In the genomic region with DNA sequence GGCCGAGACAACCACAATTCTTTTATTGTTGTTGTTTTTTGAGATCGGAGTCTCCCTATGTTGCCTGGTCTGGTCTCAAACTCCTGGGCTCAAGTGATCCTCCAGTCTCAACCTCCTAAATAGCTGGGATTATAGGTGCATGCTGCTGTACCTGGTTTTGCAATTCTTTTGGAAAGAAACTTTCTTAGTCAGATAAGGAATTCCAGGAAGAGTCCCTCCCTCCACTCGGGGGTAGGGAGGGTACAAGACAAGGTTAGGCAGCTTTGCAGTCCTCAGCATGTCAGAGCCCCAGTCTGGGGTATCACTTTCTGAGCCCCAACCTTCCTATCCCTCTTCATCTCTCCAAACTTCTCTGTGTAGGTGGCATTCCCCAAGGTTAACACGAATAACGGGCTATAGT, we compare ENCODE assay signal across 14 cellular contexts. TPM values are rescaled to one million over a fixed set of nuclear protein-coding genes. Genes with fewer than 3 reads are reported as not detected.
DNase-seq lines count a peak whose midpoint lies in the region; ATAC-seq and TF ChIP-seq lines count a peak whose summit lies in the region.
"Had no signal": no experiment of that assay in that cellular context is flagged by ENCODE, and none has a peak within 500 bp of the region (broad histone marks: within the 10 kb centered on the region; RNA-seq: fewer than 3 reads in every experiment).

No MANE protein-coding gene starts in this region.

- H3K4me3 Mint-ChIP-seq in activated T-cell treated with anti-CD3 and anti-CD28 coated beads, Interleukin-2, amount 50 U/mL, for 72 hours = no peak overlapping the region
- H3K4me3 Mint-ChIP-seq in activated CD4-positive, alpha-beta memory T cell treated with anti-CD3 and anti-CD28 coated beads, Interleukin-2, amount 10 ng/mL, durations not matched to agents 7 days and 5 days = no peak overlapping the region

- peak overlapping the region; percentile 26 for H3K27ac Mint-ChIP-seq in activated T-cell treated with anti-CD3 and anti-CD28 coated beads, Interleukin-2, amount 50 U/mL, for 72 hours
- peak overlapping the region; percentile 62 for H3K27ac Mint-ChIP-seq in activated CD4-positive, alpha-beta memory T cell treated with anti-CD3 and anti-CD28 coated beads, Interleukin-2, amount 10 ng/mL, durations not matched to agents 7 days and 5 days

- no peaks in the 10 kb centered on the region for H3K9me3 ChIP-seq in osteoblast (ENCODE audit: low read depth, low read length)
- H3K9me3 ChIP-seq in right atrium auricular region = no peaks in the 10 kb centered on the region
- H3K9me3 ChIP-seq: Peyer's patch had no signal

- no peaks in the 10 kb centered on the region for H3K79me2 ChIP-seq in osteoblast (ENCODE audit: insufficient read depth, low read length)

- no peaks in the 10 kb centered on the region for H4K20me1 ChIP-seq in osteoblast (ENCODE audit: insufficient read depth, low read length)

- H3K27me3 Mint-ChIP-seq in activated T-cell treated with anti-CD3 and anti-CD28 coated beads, Interleukin-2, amount 50 U/mL, for 72 hours (ENCODE audit: low read depth) = no peaks in the 10 kb centered on the region
- H3K27me3 Mint-ChIP-seq in activated CD4-positive, alpha-beta memory T cell treated with anti-CD3 and anti-CD28 coated beads, Interleukin-2, amount 10 ng/mL, durations not matched to agents 7 days and 5 days = no peaks in the 10 kb centered on the region

- no peak overlapping the region for H3K4me2 ChIP-seq in osteoblast (ENCODE audit: insufficient read depth, low read length)

- H3K27ac ChIP-seq in osteoblast (ENCODE audit: low read depth, low read length) (no peak overlapping the region), right atrium auricular region (no peak overlapping the region)
- H3K27ac ChIP-seq: Peyer's patch had no signal

- H3K27me3 ChIP-seq in H7 (ENCODE audit: control insufficient read depth, insufficient read depth, low read length) = no peaks in the 10 kb centered on the region
- no peaks in the 10 kb centered on the region for H3K27me3 ChIP-seq in osteoblast (ENCODE audit: insufficient read depth, low read length)
- no peaks in the 10 kb centered on the region for H3K27me3 ChIP-seq in right atrium auricular region
- H3K27me3 ChIP-seq: Peyer's patch had no signal

- peaks cover 6% of the 10 kb centered on the region for H3K4me1 ChIP-seq in osteoblast (ENCODE audit: insufficient read depth, low read length)
- no peaks in the 10 kb centered on the region for H3K4me1 ChIP-seq in right atrium auricular region

- CTCF ChIA-PET in activated CD4-positive, alpha-beta memory T cell treated with anti-CD3 and anti-CD28 coated beads, Interleukin-2, amount 10 ng/mL, durations not matched to agents 7 days and 5 days (lab: Charles Lee) = no interaction called here

- no peak for ATAC-seq in activated T-cell treated with anti-CD3 and anti-CD28 coated beads, Interleukin-2, amount 50 U/mL, for 72 hours (replicated peaks in 1 of 2)
- ATAC-seq: HepG2 had no signal

- peaks cover 92% of the 10 kb centered on the region for H3K4me1 Mint-ChIP-seq in activated T-cell treated with anti-CD3 and anti-CD28 coated beads, Interleukin-2, amount 50 U/mL, for 72 hours (ENCODE audit: low read depth)
- H3K4me1 Mint-ChIP-seq in activated CD4-positive, alpha-beta memory T cell treated with anti-CD3 and anti-CD28 coated beads, Interleukin-2, amount 10 ng/mL, durations not matched to agents 7 days and 5 days = peaks cover 87% of the 10 kb centered on the region

- H3K36me3 ChIP-seq in H7 (replicated peaks; ENCODE audit: control insufficient read depth, insufficient read depth, low read length) (no peaks in the 10 kb centered on the region), osteoblast (ENCODE audit: insufficient read depth, low read length) (no peaks in the 10 kb centered on the region), right atrium auricular region (no peaks in the 10 kb centered on the region)
- H3K36me3 ChIP-seq: Peyer's patch had no signal

- no peak overlapping the region for H3K4me3 ChIP-seq in H7 (ENCODE audit: insufficient read depth, low read depth, low read length)
- no peak overlapping the region for H3K4me3 ChIP-seq in osteoblast (ENCODE audit: insufficient read depth, low read length)
- no peak overlapping the region for H3K4me3 ChIP-seq in right atrium auricular region
- H3K4me3 ChIP-seq: Peyer's patch had no signal

- H3K36me3 Mint-ChIP-seq in activated T-cell treated with anti-CD3 and anti-CD28 coated beads, Interleukin-2, amount 50 U/mL, for 72 hours (ENCODE audit: insufficient read depth in 2 of 2) = peaks cover 17 to 19% of the 10 kb centered on the region in 2 donors
- H3K36me3 Mint-ChIP-seq in activated CD4-positive, alpha-beta memory T cell treated with anti-CD3 and anti-CD28 coated beads, Interleukin-2, amount 10 ng/mL, durations not matched to agents 7 days and 5 days (ENCODE audit: low read depth) = peaks cover 22% of the 10 kb centered on the region

- TF ChIP-seq CTCF in osteoblast (IDR thresholded peaks at IDR 0.05; ENCODE audit: extremely low read depth, low read depth, low read length) (no peak), right atrium auricular region (IDR thresholded peaks at IDR 0.05) (no peak)

- POLR2A ChIA-PET in activated CD4-positive, alpha-beta memory T cell treated with anti-CD3 and anti-CD28 coated beads, Interleukin-2, amount 10 ng/mL, durations not matched to agents 7 days and 5 days (lab: Charles Lee) = interaction anchor here (1.8 to 6.4 kb wide), 3 partner anchors 9 to 19 kb away, joined by 6 to 89 read pairs (median 6); no protein-coding TSS in a partner anchor

- no peak for DNase-seq in activated T-cell treated with anti-CD3 and anti-CD28 coated beads, Interleukin-2, amount 50 U/mL, for 72 hours
- DNase-seq in activated T-cell treated with anti-CD3 and anti-CD28 coated beads, Interleukin-2, amount 50 U/mL, for 1 hour = no peak
- DNase-seq in H7 (peak; percentile 52), osteoblast (ENCODE audit: insufficient read length, low spot score, missing footprints) (peak; percentile 27), GOT3 (lab: John Stamatoyannopoulos, UW) (no peak), right atrium auricular region (ENCODE audit: low spot score) (no peak)
- DNase-seq in activated CD4-positive, alpha-beta memory T cell treated with anti-CD3 and anti-CD28 coated beads, Interleukin-2, amount 10 ng/mL, durations not matched to agents 7 days and 5 days = no peak
- DNase-seq: C1 segment of cervical spinal cord; KG1; NCI-H1694 treated with DMSO at 0.1 percent for 48 hours; NCI-H748 treated with DMSO at 0.1 percent for 48 hours; NK-92 treated with Interleukin-12 subunit alpha and Interleukin-12 subunit beta, amount 100 ng/mL, for 24 hours; Peyer's patch had no signal

- peaks cover 0 to 1% of the 10 kb centered on the region in 2 donors for H3K9me3 Mint-ChIP-seq in activated T-cell treated with anti-CD3 and anti-CD28 coated beads, Interleukin-2, amount 50 U/mL, for 72 hours
- no peaks in the 10 kb centered on the region for H3K9me3 Mint-ChIP-seq in activated CD4-positive, alpha-beta memory T cell treated with anti-CD3 and anti-CD28 coated beads, Interleukin-2, amount 10 ng/mL, durations not matched to agents 7 days and 5 days

- H2AFZ ChIP-seq in osteoblast (ENCODE audit: low read length) = no peak overlapping the region

RNA-seq across cellular contexts. Expression of a gene that starts 33.8 kb away (rescaled TPM):
- 100 to 1,000 TPM; 604 to 721 TPM for total RNA-seq in activated T-cell treated with anti-CD3 and anti-CD28 coated beads, Interleukin-2, amount 50 U/mL, for 72 hours
- 56.5 and 68.9 TPM in 2 replicates for total RNA-seq in H7 (2014; rRNA removed; shearing (Covaris generic))
- total RNA-seq in activated CD4-positive, alpha-beta memory T cell treated with anti-CD3 and anti-CD28 coated beads, Interleukin-2, amount 10 ng/mL, durations not matched to agents 7 days and 5 days = 100 to 1,000 TPM; 550 to 553 TPM
- 39.1 and 42.7 TPM in 2 replicates for total RNA-seq in osteoblast
- total RNA-seq in right atrium auricular region = 10 to 100 TPM; 57.1 to 82.8 TPM

RNA-seq across cellular contexts. Expression of a gene that starts 49.7 kb away (rescaled TPM):
- total RNA-seq in activated T-cell treated with anti-CD3 and anti-CD28 coated beads, Interleukin-2, amount 50 U/mL, for 72 hours = 10 to 100 TPM; 68.3 to 81.5 TPM
- 11.2 and 13.6 TPM in 2 replicates for total RNA-seq in H7 (2014; rRNA removed; shearing (Covaris generic))
- total RNA-seq in activated CD4-positive, alpha-beta memory T cell treated with anti-CD3 and anti-CD28 coated beads, Interleukin-2, amount 10 ng/mL, durations not matched to agents 7 days and 5 days = 10 to 100 TPM; 31.2 to 32.4 TPM
- total RNA-seq in osteoblast = 19.2 and 20.3 TPM in 2 replicates
- total RNA-seq in right atrium auricular region = 10 to 100 TPM in 1 of 2 donors, 1 to 10 TPM in 1; 9.3 to 14.9 TPM

Comparison
In these comparisons a context has a peak if more than half of its experiments do, and no peak if none do; other contexts are left out.
1. DNase-seq: peak in H7 (single experiment) and osteoblast (single experiment); none in activated T-cell treated with anti-CD3 and anti-CD28 coated beads, Interleukin-2, amount 50 U/mL, for 72 hours (0 of 2), activated T-cell treated with anti-CD3 and anti-CD28 coated beads, Interleukin-2, amount 50 U/mL, for 1 hour (single experiment), activated CD4-positive, alpha-beta memory T cell treated with anti-CD3 and anti-CD28 coated beads, Interleukin-2, amount 10 ng/mL, durations not matched to agents 7 days and 5 days (single experiment), GOT3 (single experiment) and right atrium auricular region (single experiment).